8 cellular contexts compared by ENCODE assay signal in genomic region chr7:11212080-11212711, GRCh38.
DNase-seq lines count a peak whose midpoint lies in the region; ATAC-seq and TF ChIP-seq lines count a peak whose summit lies in the region.

No MANE protein-coding gene starts in this region.

- H3K27ac ChIP-seq in parathyroid adenoma = peak overlapping the region; percentile 47

- H3K36me3 Mint-ChIP-seq in activated T-helper 1 cell treated with anti-CD3 and anti-CD28 coated beads, Interleukin-12 subunit alpha, Interleukin-12 subunit beta, Interleukin-2, Interleukin-4 antibody, amounts not matched to agents 30 ng/mL and 10 ng/mL and 1 ng/mL, durations not matched to agents 14 hours and 24 hours and 36 hours (ENCODE audit: low read depth) = no peaks in the 10 kb centered on the region

- H3K4me2 ChIP-seq in parathyroid adenoma (ENCODE audit: low read length) = no peak overlapping the region

- H3K4me3 ChIP-seq in parathyroid adenoma (ENCODE audit: low read depth, low read length) = no peak overlapping the region

- no peaks in the 10 kb centered on the region for H3K9me3 Mint-ChIP-seq in activated T-helper 1 cell treated with anti-CD3 and anti-CD28 coated beads, Interleukin-12 subunit alpha, Interleukin-12 subunit beta, Interleukin-2, Interleukin-4 antibody, amounts not matched to agents 30 ng/mL and 10 ng/mL and 1 ng/mL, durations not matched to agents 14 hours and 24 hours and 36 hours

- H3K27me3 Mint-ChIP-seq in activated T-helper 1 cell treated with anti-CD3 and anti-CD28 coated beads, Interleukin-12 subunit alpha, Interleukin-12 subunit beta, Interleukin-2, Interleukin-4 antibody, amounts not matched to agents 30 ng/mL and 10 ng/mL and 1 ng/mL, durations not matched to agents 14 hours and 24 hours and 36 hours (ENCODE audit: insufficient read depth) = no peaks in the 10 kb centered on the region

- no peaks in the 10 kb centered on the region for H3K27me3 ChIP-seq in parathyroid adenoma (ENCODE audit: control insufficient read depth, insufficient read depth, low read length)

- no peak overlapping the region for H3K4me3 Mint-ChIP-seq in activated T-helper 1 cell treated with anti-CD3 and anti-CD28 coated beads, Interleukin-12 subunit alpha, Interleukin-12 subunit beta, Interleukin-2, Interleukin-4 antibody, amounts not matched to agents 30 ng/mL and 10 ng/mL and 1 ng/mL, durations not matched to agents 14 hours and 24 hours and 36 hours

- TF ChIP-seq CTCF in parathyroid adenoma (IDR thresholded peaks at IDR 0.05) = peak; percentile 80

- peak; percentile 86 for ATAC-seq in GM21515 (IDR thresholded peaks at IDR 0.05; ENCODE audit: unreplicated experiment)

- H3K9ac ChIP-seq in parathyroid adenoma = no peak overlapping the region

- H3K36me3 ChIP-seq in parathyroid adenoma (ENCODE audit: control insufficient read depth, insufficient read depth, low read length) = no peaks in the 10 kb centered on the region

- H2AFZ ChIP-seq in parathyroid adenoma = peak overlapping the region; percentile 77

- peak; percentile 70 for DNase-seq in ELF-1 (ENCODE audit: low read depth, low spot score)
- DNase-seq in HT-29 (ENCODE audit: low spot score) = peak; percentile 80
- peak; percentile 2 for DNase-seq in NOMO-1 treated with dmso at 0.1 percent for 144 hours (lab: John Stamatoyannopoulos, UW; ENCODE audit: unreplicated experiment)
- DNase-seq in activated T-helper 1 cell treated with anti-CD3 and anti-CD28 coated beads, Interleukin-12 subunit alpha, Interleukin-12 subunit beta, Interleukin-2, Interleukin-4 antibody, amounts not matched to agents 30 ng/mL and 10 ng/mL and 1 ng/mL, durations not matched to agents 14 hours and 24 hours and 36 hours (ENCODE audit: low spot score) = peak; percentile 26
- DNase-seq in germinal center (ENCODE audit: low spot score) = peak; percentile 38
- DNase-seq in cortex of kidney (lab: John Stamatoyannopoulos, UW) = no peak

- H3K27ac Mint-ChIP-seq in activated T-helper 1 cell treated with anti-CD3 and anti-CD28 coated beads, Interleukin-12 subunit alpha, Interleukin-12 subunit beta, Interleukin-2, Interleukin-4 antibody, amounts not matched to agents 30 ng/mL and 10 ng/mL and 1 ng/mL, durations not matched to agents 14 hours and 24 hours and 36 hours = no peak overlapping the region

- intact Hi-C loops in activated T-helper 1 cell treated with anti-CD3 and anti-CD28 coated beads, Interleukin-12 subunit alpha, Interleukin-12 subunit beta, Interleukin-2, Interleukin-4 antibody, amounts not matched to agents 30 ng/mL and 10 ng/mL and 1 ng/mL, durations not matched to agents 14 hours and 24 hours and 36 hours (cut with micrococcal nuclease) = loop anchor here (1.0 to 10.0 kb wide), 7 partner anchors 20 to 323 kb away; partner anchors contain the start of gene PHF14

- H3K79me2 ChIP-seq in parathyroid adenoma = no peaks in the 10 kb centered on the region

- H3K4me1 ChIP-seq in parathyroid adenoma = peaks cover 15% of the 10 kb centered on the region

- no peaks in the 10 kb centered on the region for H3K9me3 ChIP-seq in parathyroid adenoma (ENCODE audit: control insufficient read depth, low read length)

- peaks cover 9% of the 10 kb centered on the region for H3K4me1 Mint-ChIP-seq in activated T-helper 1 cell treated with anti-CD3 and anti-CD28 coated beads, Interleukin-12 subunit alpha, Interleukin-12 subunit beta, Interleukin-2, Interleukin-4 antibody, amounts not matched to agents 30 ng/mL and 10 ng/mL and 1 ng/mL, durations not matched to agents 14 hours and 24 hours and 36 hours (ENCODE audit: low read depth)
